Comparison of ENCODE assay signal across 9 cellular contexts in genomic region chr17:28042657-28042720, GRCh38. TPM values are rescaled to one million over a fixed set of nuclear protein-coding genes. Genes with fewer than 3 reads are reported as not detected.
A peak's percentile ranks its signal among the peaks of the same experiment; 100 is the strongest.
DNase-seq lines count a peak whose midpoint lies in the region; ATAC-seq, FAIRE-seq and TF ChIP-seq lines count a peak whose summit lies in the region.
"Had no signal": no experiment of that assay in that cellular context is flagged by ENCODE, and none has a peak within 500 bp of the region (broad histone marks: within the 10 kb centered on the region; RNA-seq: fewer than 3 reads in every experiment).

TSS of gene NLK (plus strand) at chr17:28042677. CDS start at chr17:28042874, 197 bp downstream.

- no peak within 1 kb of the TSS for H4K5ac ChIP-seq in mesendoderm (ENCODE audit: low read length)

- H3K79me2 ChIP-seq in mesendoderm (ENCODE audit: control insufficient read depth, insufficient read depth, low read length), result peaks cover 36% of the 10 kb centered on the region

- peaks cover 21% of the 10 kb centered on the region for H3K36me3 Mint-ChIP-seq in activated T-cell treated with anti-CD3 and anti-CD28 coated beads, Interleukin-2, amount 50 U/mL, for 24 hours (ENCODE audit: low read depth)
- no peaks in the 10 kb centered on the region for H3K36me3 Mint-ChIP-seq in chondrocyte (ENCODE audit: low read depth)

- DNase-seq in activated T-cell treated with anti-CD3 and anti-CD28 coated beads, Interleukin-2, amount 50 U/mL, for 24 hours, result no peak
- no peak for DNase-seq in activated T-cell treated with anti-CD3 and anti-CD28 coated beads, Interleukin-2, amount 50 U/mL, for 48 hours
- DNase-seq in chondrocyte (ENCODE audit: low spot score) (no peak), mesendoderm (no peak), upper lobe of left lung (no peak), HCEC 1CT (no peak), COR-L47 (lab: John Stamatoyannopoulos, UW) (no peak), GM12891 (ENCODE audit: insufficient read length, low spot score) (no peak)

- H3K27me3 Mint-ChIP-seq in activated T-cell treated with anti-CD3 and anti-CD28 coated beads, Interleukin-2, amount 50 U/mL, for 24 hours, result no peaks in the 10 kb centered on the region
- H3K27me3 Mint-ChIP-seq in chondrocyte (ENCODE audit: low read depth), result no peaks in the 10 kb centered on the region

- H3K9me3 Mint-ChIP-seq in activated T-cell treated with anti-CD3 and anti-CD28 coated beads, Interleukin-2, amount 50 U/mL, for 24 hours, result no peaks in the 10 kb centered on the region
- H3K9me3 Mint-ChIP-seq in chondrocyte (ENCODE audit: low read depth), result no peaks in the 10 kb centered on the region

- peaks cover 9% of the 10 kb centered on the region for H3K79me1 ChIP-seq in mesendoderm (ENCODE audit: low read length)

- H3K4me3 ChIP-seq in mesendoderm (ENCODE audit: low read length), result peak within 1 kb of the TSS; percentile 84
- H3K4me3 ChIP-seq in upper lobe of left lung, result peak within 1 kb of the TSS; percentile 86 to 99 (median 95)

- no peak within 1 kb of the TSS for H2AK5ac ChIP-seq in mesendoderm (ENCODE audit: low read length)

- no peak for TF ChIP-seq EP300 in upper lobe of left lung (IDR thresholded peaks at IDR 0.05)

- peak within 1 kb of the TSS; percentile 63 for H3K4ac ChIP-seq in mesendoderm (ENCODE audit: low read depth, low read length)

- H3K9ac ChIP-seq in mesendoderm (ENCODE audit: low read length), result peak within 1 kb of the TSS; percentile 87

- no peaks in the 10 kb centered on the region for H3K36me3 ChIP-seq in mesendoderm (ENCODE audit: control insufficient read depth, insufficient read depth, low read length)
- no peaks in the 10 kb centered on the region for H3K36me3 ChIP-seq in upper lobe of left lung

- peaks cover 62% of the 10 kb centered on the region for H3K4me1 Mint-ChIP-seq in activated T-cell treated with anti-CD3 and anti-CD28 coated beads, Interleukin-2, amount 50 U/mL, for 24 hours (ENCODE audit: low read depth)
- peaks cover 62% of the 10 kb centered on the region for H3K4me1 Mint-ChIP-seq in chondrocyte (ENCODE audit: low read depth)

- H3K27ac ChIP-seq in mesendoderm (ENCODE audit: low read depth, low read length) (peak within 1 kb of the TSS; percentile 78), upper lobe of left lung (peak within 1 kb of the TSS; percentile 89 to 97 (median 96))

- H4K8ac ChIP-seq in mesendoderm (ENCODE audit: low read depth, low read length), result peak within 1 kb of the TSS; percentile 97

- no peak within 1 kb of the TSS for H2BK15ac ChIP-seq in mesendoderm (replicated peaks; ENCODE audit: low read depth)

- H3K9me3 ChIP-seq in upper lobe of left lung, result no peaks in the 10 kb centered on the region

- FAIRE-seq in GM12891 (lab: Jason Lieb, UNC), result no peak
- FAIRE-seq: G401.6 had no signal

- WGBS in mesendoderm (ENCODE audit: extremely low coverage, insufficient coverage, low lambda C conversion rate), result no CpG with 5 or more reads among the region's 1 CpG
- 80 to 88% methylated on average over 1 of the region's 1 CpG for WGBS in upper lobe of left lung, 2 donors

- H3K27me3 ChIP-seq in mesendoderm (ENCODE audit: insufficient read depth, low read length, poor library complexity) (no peaks in the 10 kb centered on the region), upper lobe of left lung (no peaks in the 10 kb centered on the region)

- TF ChIP-seq POLR2A in upper lobe of left lung (IDR thresholded peaks at IDR 0.05) (no peak), GM12891 (IDR thresholded peaks at IDR 0.05; ENCODE audit: low read depth, low read length) (no peak)

- H3K18ac ChIP-seq in mesendoderm (ENCODE audit: low read length), result peak within 1 kb of the TSS; percentile 81

- H2BK120ac ChIP-seq in mesendoderm (ENCODE audit: low read depth, low read length), result peak within 1 kb of the TSS; percentile 8

- no peak within 1 kb of the TSS for H2BK5ac ChIP-seq in mesendoderm (ENCODE audit: low read length)

- H3K4me3 Mint-ChIP-seq in activated T-cell treated with anti-CD3 and anti-CD28 coated beads, Interleukin-2, amount 50 U/mL, for 24 hours, result peak within 1 kb of the TSS; percentile 85
- peak within 1 kb of the TSS; percentile 82 for H3K4me3 Mint-ChIP-seq in chondrocyte (ENCODE audit: unreplicated experiment)

- ATAC-seq in upper lobe of left lung (ENCODE audit: low FRiP score in 2 of 2), result no peak

- H3K27ac Mint-ChIP-seq in activated T-cell treated with anti-CD3 and anti-CD28 coated beads, Interleukin-2, amount 50 U/mL, for 24 hours, result peak within 1 kb of the TSS; percentile 90
- peak within 1 kb of the TSS; percentile 84 for H3K27ac Mint-ChIP-seq in chondrocyte (ENCODE audit: unreplicated experiment)

- H3K4me1 ChIP-seq in mesendoderm (ENCODE audit: control insufficient read depth, low read depth, low read length), result peaks cover 11% of the 10 kb centered on the region
- H3K4me1 ChIP-seq in upper lobe of left lung, result peaks cover 30 to 47% (median 39%) of the 10 kb centered on the region in 4 donors

- no peak for TF ChIP-seq CTCF in chondrocyte (IDR thresholded peaks at IDR 0.05)
- no peak for TF ChIP-seq CTCF in upper lobe of left lung (IDR thresholded peaks at IDR 0.05)

- H3K56ac ChIP-seq in mesendoderm (ENCODE audit: low read length), result peak within 1 kb of the TSS; percentile 86

- H3K23ac ChIP-seq in mesendoderm (ENCODE audit: low read length), result no peak within 1 kb of the TSS

- peak within 1 kb of the TSS; percentile 59 for H3K4me2 ChIP-seq in mesendoderm (ENCODE audit: low read length)

TF ChIP-seq in GM12891, 5 proteins besides CTCF, POLR2A, EP300 and RAD21:
- no peak for TF ChIP-seq SPI1 (IDR thresholded peaks at IDR 0.05; ENCODE audit: low read depth, low read length)
- no peak for TF ChIP-seq TAF1 (IDR thresholded peaks at IDR 0.05; ENCODE audit: low read depth, low read length)
- TF ChIP-seq PAX5 (IDR thresholded peaks at IDR 0.05; ENCODE audit: insufficient read depth, low read length, severe bottlenecking), result no peak
- TF ChIP-seq POLR2AphosphoS5 (IDR thresholded peaks at IDR 0.05; ENCODE audit: low read depth, low read length), result no peak
- no peak for TF ChIP-seq POU2F2 (IDR thresholded peaks at IDR 0.05; ENCODE audit: low read depth, low read length)

RNA-seq across cellular contexts. Expression of gene NLK, which starts in this region (rescaled TPM):
- total RNA-seq in chondrocyte (11.8 to 14.5 TPM (median 12.9 TPM) in 3 replicates), upper lobe of left lung (10 to 100 TPM; 16.1 to 34.5 (median 19.9) TPM)
- 29.4 TPM for polyA plus RNA-seq in mesendoderm (2013, experiment 1 of 2)
- 27.8 TPM for polyA plus RNA-seq in mesendoderm (2013, experiment 2 of 2)
- 8.0 TPM for polyA plus RNA-seq in GM12891 (2012; ENCODE audit: low read depth, missing spikeins)
